23 cellular contexts compared by ENCODE assay signal in genomic region chr10:130808243-130808642, GRCh38.
"Had no signal": no experiment of that assay in that cellular context is flagged by ENCODE, and none has a peak within 500 bp of the region (broad histone marks: within the 10 kb centered on the region; RNA-seq: fewer than 3 reads in every experiment).

No MANE protein-coding gene starts in this region.

- H3K4me1 Mint-ChIP-seq: naive thymus-derived CD4-positive, alpha-beta T cell had no signal

- H3K4me1 ChIP-seq: colonic mucosa, heart right ventricle, right atrium auricular region, sigmoid colon, stomach had no signal

- H3K4me3 ChIP-seq: colonic mucosa, heart right ventricle, right atrium auricular region, sigmoid colon, skin epidermis, stomach had no signal

- FAIRE-seq: endometrium, frontal cortex had no signal

- DNase-seq: caudate nucleus; colonic mucosa; dermis blood vessel endothelial cell; effector CD4-positive, alpha-beta T cell; heart right ventricle; hypothalamus; left colon; mesendoderm; naive thymus-derived CD4-positive, alpha-beta T cell; posterior cingulate gyrus; sigmoid colon; stimulated activated CD4-positive, alpha-beta T cell treated with anti-CD3 and anti-CD28 coated beads, Interleukin-2, amount 100 ng/mL, for 24 hours; stimulated activated CD4-positive, alpha-beta T cell treated with anti-CD3 and anti-CD28 coated beads, Interleukin-4, amount 100 ng/mL, for 4 hours; stimulated activated naive CD4-positive, alpha-beta T cell; stomach; substantia nigra; trophoblast cell had no signal

- H3K4me3 Mint-ChIP-seq: naive thymus-derived CD4-positive, alpha-beta T cell had no signal

- H3K27ac Mint-ChIP-seq: naive thymus-derived CD4-positive, alpha-beta T cell had no signal

- H3K9me3 ChIP-seq: colonic mucosa, heart right ventricle, neutrophil, right atrium auricular region, sigmoid colon had no signal

- H3K27ac ChIP-seq: colonic mucosa, heart right ventricle, neutrophil, right atrium auricular region, sigmoid colon, skin epidermis, stomach had no signal

- H3K36me3 Mint-ChIP-seq: naive thymus-derived CD4-positive, alpha-beta T cell had no signal

- H3K36me3 ChIP-seq: colonic mucosa, heart right ventricle, neutrophil, right atrium auricular region, sigmoid colon, stomach had no signal

- H3K27me3 ChIP-seq: colonic mucosa, neutrophil, right atrium auricular region had no signal

- ATAC-seq: esophagus mucosa; heart right ventricle; left colon; naive thymus-derived CD4-positive, alpha-beta T cell had no signal
